ENCODE assay signal across 8 cellular contexts in genomic region chr19:4454952-4455738, GRCh38. TPM values are rescaled to one million over a fixed set of nuclear protein-coding genes. Genes with fewer than 3 reads are reported as not detected.
DNase-seq lines count a peak whose midpoint lies in the region; ATAC-seq and TF ChIP-seq lines count a peak whose summit lies in the region.

No MANE protein-coding gene starts in this region.

- WGBS in esophagus squamous epithelium, 2 donors: 34 to 44% methylated on average over 10 to 17 of the region's 24 CpGs
- WGBS in ovary, 3 donors: 19 to 26% (median 21%) methylated on average over 24 of the region's 24 CpGs
- WGBS in body of pancreas, 2 donors: 71 to 90% methylated on average over 14 to 21 of the region's 24 CpGs

- intact Hi-C loops in esophagus squamous epithelium (cut with DNase I) (no loop called here), ovary (cut with DNase I) (loop anchor here in 1 of 4 donors (5.0 kb wide), 1 partner anchor 1038 kb away; no protein-coding TSS in a partner anchor), body of pancreas (cut with DNase I) (no loop called here)

- no peak overlapping the region for H3K4me3 ChIP-seq in CD4-positive, CD25-positive, alpha-beta regulatory T cell (ENCODE audit: low read depth, low read length)
- H3K4me3 ChIP-seq in SJCRH30 (peak overlapping the region; percentile 63; the same call in 1 of the 2 replicates), esophagus squamous epithelium (peak overlapping the region in 3 of 4 donors; percentile 8 to 79 (median 74)), ovary (peak overlapping the region; percentile 17), body of pancreas (no peak overlapping the region)

- TF ChIP-seq POLR2A in esophagus squamous epithelium (IDR thresholded peaks at IDR 0.05) (no peak), ovary (IDR thresholded peaks at IDR 0.05) (no peak), body of pancreas (IDR thresholded peaks at IDR 0.05) (no peak)

- TF ChIP-seq CTCF in esophagus squamous epithelium (IDR thresholded peaks at IDR 0.05) (no peak), ovary (IDR thresholded peaks at IDR 0.05) (no peak), body of pancreas (IDR thresholded peaks at IDR 0.05) (no peak)

- peaks cover 0 to 2% (median 0%) of the 10 kb centered on the region in 7 donors for H3K9me3 Mint-ChIP-seq in CD4-positive, CD25-positive, alpha-beta regulatory T cell

- TF ChIP-seq EP300 in ovary (IDR thresholded peaks at IDR 0.05): no peak

- H3K4me1 Mint-ChIP-seq in CD4-positive, CD25-positive, alpha-beta regulatory T cell: peaks cover 3 to 22% (median 10%) of the 10 kb centered on the region in 4 donors

- no peak for ATAC-seq in CD4-positive, CD25-positive, alpha-beta regulatory T cell (ENCODE audit: low read depth in 2 of 2)
- ATAC-seq in body of pancreas: no peak

- no peak for DNase-seq in CD4-positive, CD25-positive, alpha-beta regulatory T cell
- no peak for DNase-seq in SJCRH30
- DNase-seq in esophagus squamous epithelium (lab: John Stamatoyannopoulos, UW): no peak
- peak in 4 of 5 donors; percentile 70 to 78 (median 74) for DNase-seq in ovary
- DNase-seq in NCI-H2081 treated with DMSO at 0.1 percent for 48 hours (lab: John Stamatoyannopoulos, UW): no peak
- DNase-seq in COR-L47 (lab: John Stamatoyannopoulos, UW): no peak
- no peak for DNase-seq in DMS153 treated with DMSO at 0.1 percent for 48 hours (lab: John Stamatoyannopoulos, UW; ENCODE audit: unreplicated experiment)
- DNase-seq in body of pancreas: no peak

- no peaks in the 10 kb centered on the region for H3K9me3 ChIP-seq in CD4-positive, CD25-positive, alpha-beta regulatory T cell (ENCODE audit: control insufficient read depth in 2 of 2, low read length in 2 of 2)
- H3K9me3 ChIP-seq in SJCRH30 (replicated peaks) (no peaks in the 10 kb centered on the region), esophagus squamous epithelium (no peaks in the 10 kb centered on the region), ovary (no peaks in the 10 kb centered on the region), body of pancreas (no peaks in the 10 kb centered on the region)

- H3K4me3 Mint-ChIP-seq in CD4-positive, CD25-positive, alpha-beta regulatory T cell: peak overlapping the region; percentile 41 to 85 (median 51)

- H3K27me3 Mint-ChIP-seq in CD4-positive, CD25-positive, alpha-beta regulatory T cell: peaks cover 1% of the 10 kb centered on the region

- H3K27ac Mint-ChIP-seq in CD4-positive, CD25-positive, alpha-beta regulatory T cell: peak overlapping the region in 1 of 3 donors; percentile 71

- H3K27me3 ChIP-seq in CD4-positive, CD25-positive, alpha-beta regulatory T cell (ENCODE audit: control insufficient read depth, insufficient read depth, low read length): no peaks in the 10 kb centered on the region
- H3K27me3 ChIP-seq in SJCRH30: no peaks in the 10 kb centered on the region
- no peaks in the 10 kb centered on the region for H3K27me3 ChIP-seq in esophagus squamous epithelium
- no peaks in the 10 kb centered on the region for H3K27me3 ChIP-seq in ovary
- no peaks in the 10 kb centered on the region for H3K27me3 ChIP-seq in body of pancreas

- peaks cover 26% of the 10 kb centered on the region for H3K36me3 ChIP-seq in CD4-positive, CD25-positive, alpha-beta regulatory T cell (ENCODE audit: control insufficient read depth, insufficient read depth, low read length)
- peaks cover 11% of the 10 kb centered on the region; the same call in 1 of the 2 replicates for H3K36me3 ChIP-seq in SJCRH30
- H3K36me3 ChIP-seq in esophagus squamous epithelium: peaks cover 21 to 47% (median 35%) of the 10 kb centered on the region in 3 donors
- H3K36me3 ChIP-seq in ovary: no peaks in the 10 kb centered on the region
- peaks cover 0 to 29% of the 10 kb centered on the region in 2 donors for H3K36me3 ChIP-seq in body of pancreas (replicated peaks in 1 of 2; ENCODE audit: insufficient read depth in 1 of 2, low read depth in 2 of 2)

- H3K36me3 Mint-ChIP-seq in CD4-positive, CD25-positive, alpha-beta regulatory T cell: peaks cover 4% of the 10 kb centered on the region

- H3K27ac ChIP-seq in CD4-positive, CD25-positive, alpha-beta regulatory T cell (ENCODE audit: insufficient read depth, low read length, poor library complexity, severe bottlenecking): peak overlapping the region; percentile 14
- no peak overlapping the region for H3K27ac ChIP-seq in SJCRH30
- H3K27ac ChIP-seq in esophagus squamous epithelium: peak overlapping the region; percentile 91 to 97 (median 94)
- peak overlapping the region; percentile 81 to 88 for H3K27ac ChIP-seq in ovary
- H3K27ac ChIP-seq in body of pancreas: peak overlapping the region in 2 of 4 donors; percentile 12 to 64

- peaks cover 21% of the 10 kb centered on the region for H3K4me1 ChIP-seq in CD4-positive, CD25-positive, alpha-beta regulatory T cell (ENCODE audit: control insufficient read depth, insufficient read depth, low read length, poor library complexity, severe bottlenecking)
- H3K4me1 ChIP-seq in SJCRH30 (peaks cover 9% of the 10 kb centered on the region; the same call in 1 of the 2 replicates), esophagus squamous epithelium (peaks cover 28 to 43% (median 31%) of the 10 kb centered on the region in 3 donors), ovary (ENCODE audit: insufficient read depth) (peaks cover 17% of the 10 kb centered on the region), body of pancreas (peaks cover 24% of the 10 kb centered on the region)

RNA-seq across cellular contexts. Expression of gene UBXN6, which starts 2.4 kb away (rescaled TPM):
- total RNA-seq in CD4-positive, CD25-positive, alpha-beta regulatory T cell: 54.2 TPM
- 1 to 10 TPM; 4.6 to 6.4 (median 4.9) TPM for polyA plus RNA-seq in CD4-positive, CD25-positive, alpha-beta regulatory T cell
- total RNA-seq in SJCRH30 (2014; rRNA removed; shearing (Covaris generic)): 37.9 and 41.4 TPM in 2 replicates
- total RNA-seq in esophagus squamous epithelium (10 to 100 TPM; 40.7 to 72.9 (median 50.8) TPM), ovary (100 to 1,000 TPM in 6 of 7 donors, 10 to 100 TPM in 1; 66.9 to 170 (median 133) TPM), body of pancreas (100 to 1,000 TPM in 1 of 2 donors, 10 to 100 TPM in 1; 64.6 to 107 TPM)
- polyA plus RNA-seq in ovary: 100 to 1,000 TPM in 1 of 2 donors, 10 to 100 TPM in 1; 19.3 to 140 TPM

RNA-seq across cellular contexts. Expression of gene HDGFL2, which starts 17.0 kb away (rescaled TPM):
- 32.7 TPM for total RNA-seq in CD4-positive, CD25-positive, alpha-beta regulatory T cell
- polyA plus RNA-seq in CD4-positive, CD25-positive, alpha-beta regulatory T cell: 10 to 100 TPM; 11.5 to 12.6 (median 12.2) TPM
- 61.5 and 64.4 TPM in 2 replicates for total RNA-seq in SJCRH30 (2014; rRNA removed; shearing (Covaris generic))
- total RNA-seq in esophagus squamous epithelium: 10 to 100 TPM; 18.4 to 28.8 (median 20.5) TPM
- total RNA-seq in ovary: 10 to 100 TPM; 36.2 to 77.2 (median 64.4) TPM
- 10 to 100 TPM; 28.5 to 63.0 TPM for polyA plus RNA-seq in ovary
- 10 to 100 TPM; 24.9 to 33.6 TPM for total RNA-seq in body of pancreas

RNA-seq across cellular contexts. Expression of gene CHAF1A, which starts 52.7 kb away (rescaled TPM):
- total RNA-seq in CD4-positive, CD25-positive, alpha-beta regulatory T cell: 28.9 TPM
- polyA plus RNA-seq in CD4-positive, CD25-positive, alpha-beta regulatory T cell: 1 to 10 TPM; 2.6 to 5.5 (median 3.6) TPM
- 44.2 and 54.6 TPM in 2 replicates for total RNA-seq in SJCRH30 (2014; rRNA removed; shearing (Covaris generic))
- total RNA-seq in esophagus squamous epithelium: 10 to 100 TPM in 3 of 4 donors, 1 to 10 TPM in 1; 7.6 to 20.9 (median 11.9) TPM
- total RNA-seq in ovary: 10 to 100 TPM in 1 of 7 donors, 1 to 10 TPM in 6; 4.7 to 10.4 (median 7.5) TPM
- 1 to 10 TPM; 7.3 to 8.6 TPM for polyA plus RNA-seq in ovary
- 1 to 10 TPM; 3.4 to 6.3 TPM for total RNA-seq in body of pancreas

RNA-seq across cellular contexts. Expression of gene SH3GL1, which starts 54.8 kb away (rescaled TPM):
- total RNA-seq in CD4-positive, CD25-positive, alpha-beta regulatory T cell: 54.0 TPM
- 10 to 100 TPM; 13.4 to 23.0 (median 17.6) TPM for polyA plus RNA-seq in CD4-positive, CD25-positive, alpha-beta regulatory T cell
- total RNA-seq in SJCRH30 (2014; rRNA removed; shearing (Covaris generic)): 56.9 and 60.0 TPM in 2 replicates
- total RNA-seq in esophagus squamous epithelium (100 to 1,000 TPM in 2 of 4 donors, 10 to 100 TPM in 2; 67.4 to 131 (median 91.2) TPM), ovary (10 to 100 TPM; 20.5 to 88.6 (median 68.3) TPM), body of pancreas (10 to 100 TPM; 20.4 to 22.6 TPM)
- polyA plus RNA-seq in ovary: 10 to 100 TPM in 1 of 2 donors, 1 to 10 TPM in 1; 6.9 to 57.5 TPM

Comparison
In these comparisons a context has a peak if more than half of its experiments do, and no peak if none do; other contexts are left out.
1. DNase-seq: peak in ovary (4 of 5); none in CD4-positive, CD25-positive, alpha-beta regulatory T cell (0 of 3), SJCRH30 (0 of 2), esophagus squamous epithelium (single experiment), NCI-H2081 treated with DMSO at 0.1 percent for 48 hours (single experiment), COR-L47 (single experiment), DMS153 treated with DMSO at 0.1 percent for 48 hours (single experiment) and body of pancreas (0 of 4).
2. H3K4me3 ChIP-seq: peak in SJCRH30 (single experiment), esophagus squamous epithelium (3 of 4) and ovary (single experiment); none in CD4-positive, CD25-positive, alpha-beta regulatory T cell (single experiment) and body of pancreas (0 of 2).